Comparison of ENCODE assay signal across 19 cellular contexts in the genomic region with DNA sequence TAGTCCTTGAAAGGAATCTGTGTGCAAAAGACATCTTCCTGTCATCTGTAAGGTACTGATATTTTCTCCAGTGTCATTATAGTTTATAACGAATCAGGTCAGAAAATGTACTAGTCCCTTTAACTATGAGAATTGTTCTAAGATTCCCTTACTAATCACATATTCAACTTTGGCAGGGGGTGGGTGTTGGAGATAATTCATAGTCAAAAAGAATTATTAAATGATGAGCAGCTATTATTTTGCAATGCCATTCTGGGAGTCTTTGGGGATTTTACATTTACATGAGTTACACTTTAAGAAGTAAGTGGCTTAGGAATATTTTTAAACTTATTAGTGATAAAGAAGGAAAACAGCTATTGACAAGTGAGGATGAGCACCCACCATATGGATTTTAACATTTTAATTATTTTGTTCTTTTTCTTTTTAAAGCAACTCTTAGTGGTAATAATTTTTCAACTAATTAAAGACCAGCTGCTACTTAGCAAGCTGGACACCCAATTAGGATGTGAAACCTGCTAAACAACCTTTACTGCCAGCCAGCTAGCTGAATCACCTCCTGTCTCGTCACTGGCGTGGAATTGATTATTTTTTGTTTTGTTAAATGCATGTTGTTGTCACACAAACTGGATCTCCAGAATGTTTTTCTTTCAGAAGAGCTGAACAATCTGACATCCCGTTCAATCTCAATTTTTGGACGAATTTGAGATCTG.
DNase-seq lines count a peak whose midpoint lies in the region; TF ChIP-seq lines count a peak whose summit lies in the region.
"Had no signal": no experiment of that assay in that cellular context is flagged by ENCODE, and none has a peak within 500 bp of the region (broad histone marks: within the 10 kb centered on the region; RNA-seq: fewer than 3 reads in every experiment).

No MANE protein-coding gene starts in this region.

- no peaks in the 10 kb centered on the region for H3K79me2 ChIP-seq in osteoblast (ENCODE audit: insufficient read depth, low read length)
- H3K79me2 ChIP-seq: hepatocyte had no signal

- H3K4me2 ChIP-seq in osteoblast (ENCODE audit: insufficient read depth, low read length), result no peak overlapping the region
- H3K4me2 ChIP-seq: hepatocyte had no signal

- H4K20me1 ChIP-seq in osteoblast (ENCODE audit: insufficient read depth, low read length), result no peaks in the 10 kb centered on the region

- H3K4me3 ChIP-seq in osteoblast (ENCODE audit: insufficient read depth, low read length), result no peak overlapping the region
- H3K4me3 ChIP-seq: body of pancreas, colonic mucosa, hepatocyte, lower lobe of right lung had no signal

- H3K36me3 ChIP-seq in osteoblast (ENCODE audit: insufficient read depth, low read length), result no peaks in the 10 kb centered on the region
- H3K36me3 ChIP-seq: colonic mucosa, lower lobe of right lung, neutrophil had no signal

- H3K27ac ChIP-seq in VCaP (peak overlapping the region; percentile 38), osteoblast (ENCODE audit: low read depth, low read length) (no peak overlapping the region)
- H3K27ac ChIP-seq: body of pancreas, colonic mucosa, hepatocyte, lower lobe of right lung, neutrophil had no signal

- H2AFZ ChIP-seq in osteoblast (ENCODE audit: low read length), result no peak overlapping the region
- H2AFZ ChIP-seq: hepatocyte had no signal

- H3K9me3 ChIP-seq in osteoblast (ENCODE audit: low read depth, low read length), result no peaks in the 10 kb centered on the region
- H3K9me3 ChIP-seq: body of pancreas, colonic mucosa, lower lobe of right lung, neutrophil had no signal

- no peaks in the 10 kb centered on the region for H3K27me3 ChIP-seq in osteoblast (ENCODE audit: insufficient read depth, low read length)
- H3K27me3 ChIP-seq: body of pancreas, colonic mucosa, hepatocyte, neutrophil had no signal

- no peaks in the 10 kb centered on the region for H3K4me1 ChIP-seq in osteoblast (ENCODE audit: insufficient read depth, low read length)
- H3K4me1 ChIP-seq: body of pancreas, colonic mucosa, lower lobe of right lung had no signal

- DNase-seq in HT-29 (ENCODE audit: low spot score) (peak; percentile 71), NCI-H446 (lab: John Stamatoyannopoulos, UW) (peak; percentile 39 to 82), putamen (ENCODE audit: low spot score) (peak; percentile 66), GDM1 (lab: John Stamatoyannopoulos, UW) (no peak), osteoblast (ENCODE audit: insufficient read length, low spot score, missing footprints) (no peak), cerebellar nuclear complex (lab: John Stamatoyannopoulos, UW) (no peak)
- DNase-seq: activated CD4-positive, alpha-beta T cell treated with anti-CD3 and anti-CD28 coated beads, Interleukin-2, amount 10 ng/mL, durations not matched to agents 7 days and 5 days; activated naive CD8-positive, alpha-beta T cell treated with anti-CD3 and anti-CD28 coated beads, Interleukin-2, amount 10 ng/mL, durations not matched to agents 7 days and 5 days; body of pancreas; CD8-positive, alpha-beta T cell; colonic mucosa; DND-41; lower lobe of right lung; NCI-H187; stimulated activated CD4-positive, alpha-beta T cell treated with anti-CD3 and anti-CD28 coated beads, Interleukin-4, amount 100 ng/mL, for 4 hours; T-helper 2 cell had no signal

- no peak for TF ChIP-seq CTCF in VCaP (conservative IDR thresholded peaks at IDR 0.05)
- no peak for TF ChIP-seq CTCF in osteoblast (IDR thresholded peaks at IDR 0.05; ENCODE audit: extremely low read depth, low read depth, low read length)

Comparison
In these comparisons a context has a peak if more than half of its experiments do, and no peak if none do; other contexts are left out.
1. DNase-seq: peak in HT-29 (single experiment), NCI-H446 (2 of 2) and putamen (single experiment); none in GDM1 (single experiment), osteoblast (single experiment) and cerebellar nuclear complex (0 of 2).